Comparison of ENCODE assay signal across 13 cellular contexts in the genomic region with DNA sequence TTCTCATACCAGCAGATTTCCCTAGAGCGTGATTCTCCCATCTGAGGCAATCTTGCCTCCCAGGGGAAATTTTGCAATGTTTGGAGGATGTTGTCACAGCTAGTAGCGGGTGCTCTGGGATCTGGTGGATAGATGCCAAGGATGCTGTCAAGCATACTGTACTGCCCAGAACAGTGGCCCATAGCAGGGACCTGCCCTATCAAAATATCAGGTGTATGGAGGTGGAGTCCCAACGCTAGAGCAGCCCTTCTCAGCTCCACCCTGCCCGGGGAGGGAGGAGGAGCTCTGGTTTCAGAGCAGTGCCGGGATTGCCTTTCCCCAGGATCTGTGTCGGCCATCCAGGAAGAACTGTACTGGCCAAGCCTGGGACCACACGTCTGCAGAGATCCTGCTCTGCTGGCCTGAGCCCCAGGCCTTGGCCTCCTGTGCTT. TPM values are rescaled to one million over a fixed set of nuclear protein-coding genes. Genes with fewer than 3 reads are reported as not detected.
DNase-seq lines count a peak whose midpoint lies in the region; ATAC-seq and TF ChIP-seq lines count a peak whose summit lies in the region.
"Had no signal": no experiment of that assay in that cellular context is flagged by ENCODE, and none has a peak within 500 bp of the region (broad histone marks: within the 10 kb centered on the region; RNA-seq: fewer than 3 reads in every experiment).

No MANE protein-coding gene starts in this region.

- DNase-seq in AG10803 (ENCODE audit: low read depth) (peak; percentile 77), HCT116 (ENCODE audit: low read depth, low spot score) (no peak), cardiac fibroblast (ENCODE audit: low read depth in 2 of 2) (peak; percentile 57 to 97), left colon (no peak), germinal center (ENCODE audit: low spot score) (no peak), SHP77 treated with DMSO at 0.1 percent for 48 hours (lab: John Stamatoyannopoulos, UW) (no peak), GM19240 (ENCODE audit: insufficient read length, low spot score) (no peak), NCI-H774 (lab: John Stamatoyannopoulos, UW) (no peak)
- DNase-seq: activated CD4-positive, alpha-beta T cell treated with anti-CD3 and anti-CD28 coated beads for 48 hours; activated effector memory CD4-positive, alpha-beta T cell treated with Interleukin-2 at 50 U/mL for 16 hours; NCI-H1417 treated with DMSO at 0.1 percent for 48 hours; pancreas had no signal

- BruUV-seq in HCT116 (replicated peaks; lab: Mats Ljungman, UMichigan) = no TSS peak

- no peaks in the 10 kb centered on the region for H3K9me3 ChIP-seq in HCT116 (ENCODE audit: control insufficient read depth in 1 of 2, insufficient read depth in 1 of 2, low read depth in 1 of 2, low read length in 2 of 2)
- H3K9me3 ChIP-seq: pancreas had no signal

- H4K20me1 ChIP-seq in HCT116 (ENCODE audit: insufficient read depth) = peaks cover 10% of the 10 kb centered on the region; the same call in 1 of the 2 replicates

- no peak for TF ChIP-seq POLR2A in HCT116 (IDR thresholded peaks at IDR 0.05; ENCODE audit: borderline replicate concordance, extremely low read depth, insufficient read depth, insufficient read length)

- H3K4me3 ChIP-seq in AG10803 (ENCODE audit: low read length) (no peak overlapping the region), HCT116 (replicated peaks in 1 of 2; ENCODE audit: low read depth in 1 of 2, low read length in 2 of 2) (no peak overlapping the region), cardiac fibroblast (replicated peaks in 1 of 2; ENCODE audit: low read depth in 2 of 2, low read length in 2 of 2) (no peak overlapping the region)
- H3K4me3 ChIP-seq: pancreas had no signal

- no peaks in the 10 kb centered on the region for H3K27me3 ChIP-seq in HCT116 (ENCODE audit: insufficient read depth, low read length)
- H3K27me3 ChIP-seq: pancreas had no signal

- no peak overlapping the region for H3K27ac ChIP-seq in HCT116 (ENCODE audit: low read depth, low read length)
- H3K27ac ChIP-seq: C4-2B, pancreas had no signal

- no peaks in the 10 kb centered on the region for H3K9me2 ChIP-seq in HCT116 (ENCODE audit: insufficient read depth)

- H3K9ac ChIP-seq in HCT116 (ENCODE audit: low read length) = no peak overlapping the region

- H3K4me1 ChIP-seq in HCT116 (ENCODE audit: control insufficient read depth in 1 of 2, insufficient read depth in 2 of 2, low read length in 2 of 2) = peaks cover 2 to 5% of the 10 kb centered on the region in 2 experiments; a peak in 3 of 4 replicates

- H3K4me2 ChIP-seq in HCT116 (ENCODE audit: low read length) = no peak overlapping the region

- POLR2A ChIA-PET in HCT116 (lab: Charles Lee) = no interaction called here

- intact Hi-C loops in HCT116 (cut with micrococcal nuclease) (no loop called here), left colon (cut with DNase I, micrococcal nuclease) (no loop called here)

- TF ChIP-seq CTCF in AG10803 (conservative IDR thresholded peaks at IDR 0.05; ENCODE audit: low read length) = no peak
- TF ChIP-seq CTCF in HCT116 (IDR thresholded peaks at IDR 0.05 in 2 of 3, conservative IDR thresholded peaks at IDR 0.05 in 1 of 3; ENCODE audit: borderline replicate concordance in 1 of 3, insufficient read depth in 1 of 3, low read depth in 2 of 3, low read length in 2 of 3) = no peak
- TF ChIP-seq CTCF in cardiac fibroblast (IDR thresholded peaks at IDR 0.05; ENCODE audit: low read depth, low read length) = no peak

- peak; percentile 21; the same call in 1 of the 2 replicates for ATAC-seq in HCT116
- peak; percentile 13 for ATAC-seq in left colon
- ATAC-seq: pancreas had no signal

- RAD21 ChIA-PET in HCT116 (lab: Charles Lee; ENCODE audit: low non-redundant PET in 1 of 2, low total read pairs in 2 of 2, uncharacterized antibody in 2 of 2, unreplicated experiment in 2 of 2) = no interaction called here

- no peak for TF ChIP-seq RAD21 in HCT116 (IDR thresholded peaks at IDR 0.05; ENCODE audit: low read depth)

- H3K79me2 ChIP-seq in HCT116 (ENCODE audit: insufficient read depth, low read length) = peaks cover 40% of the 10 kb centered on the region; the same call in 1 of the 2 replicates

- no peak overlapping the region for H2AFZ ChIP-seq in HCT116 (ENCODE audit: low read depth, low read length, poor library complexity, severe bottlenecking)

- H3K36me3 ChIP-seq in HCT116 (ENCODE audit: control insufficient read depth in 1 of 2, insufficient read depth in 2 of 2, low read length in 2 of 2) = peaks cover 50 to 59% of the 10 kb centered on the region in 2 experiments

- CTCF ChIA-PET in HCT116 (lab: Charles Lee) = no interaction called here

TF ChIP-seq in HCT116, 20 proteins besides CTCF, POLR2A, EP300 and RAD21:
- TF ChIP-seq ZNF274 (IDR thresholded peaks at IDR 0.05; ENCODE audit: low read depth, low read length) = no peak
- no peak for TF ChIP-seq YY1 (IDR thresholded peaks at IDR 0.05; ENCODE audit: extremely low read depth, insufficient replicate concordance, low read depth, low read length)
- TF ChIP-seq ELF1 (IDR thresholded peaks at IDR 0.05; ENCODE audit: borderline replicate concordance, low read depth) = no peak
- no peak for TF ChIP-seq POLR2AphosphoS5 (IDR thresholded peaks at IDR 0.05; ENCODE audit: low read depth, low read length)
- TF ChIP-seq EZH2phosphoT487 (IDR thresholded peaks at IDR 0.05; ENCODE audit: borderline replicate concordance) = no peak
- no peak for TF ChIP-seq SIN3A (IDR thresholded peaks at IDR 0.05; ENCODE audit: low read depth)
- no peak for TF ChIP-seq TCF7L2 (IDR thresholded peaks at IDR 0.05; ENCODE audit: borderline replicate concordance, extremely low read depth, insufficient read depth, insufficient read length)
- TF ChIP-seq FOSL1 (IDR thresholded peaks at IDR 0.05; ENCODE audit: low read depth) = no peak
- TF ChIP-seq, protein P1, sequence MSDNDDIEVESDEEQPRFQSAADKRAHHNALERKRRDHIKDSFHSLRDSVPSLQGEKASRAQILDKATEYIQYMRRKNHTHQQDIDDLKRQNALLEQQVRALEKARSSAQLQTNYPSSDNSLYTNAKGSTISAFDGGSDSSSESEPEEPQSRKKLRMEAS (IDR thresholded peaks at IDR 0.05) = no peak
- TF ChIP-seq CEBPB (IDR thresholded peaks at IDR 0.05; ENCODE audit: low read depth) = no peak
- TF ChIP-seq SP1 (IDR thresholded peaks at IDR 0.05; ENCODE audit: low read depth) = no peak
TF ChIP-seq in HCT116: peak in this region for 0.

RNA-seq across cellular contexts. Expression of a gene that starts 10.9 kb away (rescaled TPM):
- total RNA-seq in HCT116 (2021; ENCODE audit: unreplicated experiment) = 54.6 TPM
- polyA plus RNA-seq in HCT116 (2012) = 57.8 and 69.3 TPM in 2 replicates
- total RNA-seq in left colon = 10 to 100 TPM; 76.9 to 78.6 TPM

RNA-seq across cellular contexts. Expression of a gene that starts 27.5 kb away (rescaled TPM):
- 183 TPM for total RNA-seq in HCT116 (2021; ENCODE audit: unreplicated experiment)
- polyA plus RNA-seq in HCT116 (2012) = 163 and 167 TPM in 2 replicates
- 100 to 1,000 TPM; 446 to 618 TPM for total RNA-seq in left colon

RNA-seq across cellular contexts. Expression of a gene that starts 36.2 kb away (rescaled TPM):
- total RNA-seq in HCT116 (2021; ENCODE audit: unreplicated experiment) (430 TPM), left colon (100 to 1,000 TPM; 129 to 181 TPM)
- 242 and 278 TPM in 2 replicates for polyA plus RNA-seq in HCT116 (2012)

Comparison
In these comparisons a context has a peak if more than half of its experiments do, and no peak if none do; other contexts are left out.
1. DNase-seq: peak in AG10803 (single experiment) and cardiac fibroblast (2 of 2); none in HCT116 (single experiment), left colon (0 of 2), germinal center (single experiment), SHP77 treated with DMSO at 0.1 percent for 48 hours (single experiment), GM19240 (single experiment) and NCI-H774 (single experiment).